16 cellular contexts compared by ENCODE assay signal in the genomic region with DNA sequence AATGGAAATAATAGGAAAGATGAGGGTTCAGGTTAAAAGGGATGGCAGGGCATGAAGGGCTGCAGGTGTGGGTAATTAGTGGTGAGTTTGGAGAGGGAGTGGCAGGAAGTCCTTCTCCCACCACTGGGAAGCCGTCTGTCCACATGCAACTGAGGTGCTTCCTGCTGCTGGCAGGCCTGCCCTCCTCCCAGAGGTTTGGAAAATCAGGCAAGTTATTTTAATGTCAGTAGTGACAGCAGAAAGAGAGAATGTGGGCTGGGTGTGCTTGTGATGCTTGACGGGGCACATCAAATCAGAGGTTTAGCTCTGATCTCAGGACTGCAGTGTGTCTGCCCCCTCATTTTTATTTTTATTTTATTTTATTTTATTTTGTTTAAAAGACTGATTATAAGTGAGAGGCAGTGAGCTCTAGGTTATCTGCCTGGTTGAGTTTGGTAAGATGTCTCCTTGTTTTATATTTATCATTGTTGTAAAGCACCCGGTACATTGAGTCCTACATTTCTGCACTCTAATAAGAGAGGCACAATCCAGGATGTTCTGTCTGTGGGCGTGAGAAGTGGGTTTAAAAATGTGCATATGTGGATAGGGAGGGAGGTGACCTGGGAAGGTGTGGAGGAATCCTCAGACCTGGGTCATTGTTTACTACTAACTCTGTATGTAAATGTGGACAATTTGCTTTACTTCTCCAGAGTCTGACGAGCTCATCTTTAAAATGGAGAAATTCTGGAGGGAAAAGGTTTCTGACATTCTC.
DNase-seq lines count a peak whose midpoint lies in the region; ATAC-seq and TF ChIP-seq lines count a peak whose summit lies in the region.
"Had no signal": no experiment of that assay in that cellular context is flagged by ENCODE, and none has a peak within 500 bp of the region (broad histone marks: within the 10 kb centered on the region; RNA-seq: fewer than 3 reads in every experiment).

No MANE protein-coding gene starts in this region.

- H3K9me3 Mint-ChIP-seq in activated CD8-positive, alpha-beta T cell treated with anti-CD3 and anti-CD28 coated beads for 36 hours: no peaks in the 10 kb centered on the region
- H3K9me3 Mint-ChIP-seq: CD4-positive, alpha-beta T cell had no signal

- POLR2A ChIA-PET in activated CD8-positive, alpha-beta T cell treated with anti-CD3 and anti-CD28 coated beads for 36 hours (lab: Charles Lee): no interaction called here

- no peak for ATAC-seq in GM19023 (IDR thresholded peaks at IDR 0.05; ENCODE audit: unreplicated experiment)
- ATAC-seq in activated CD8-positive, alpha-beta T cell treated with anti-CD3 and anti-CD28 coated beads for 36 hours: no peak
- ATAC-seq: K562 had no signal

- intact Hi-C loops in head of caudate nucleus (cut with DNase I): no loop called here
- intact Hi-C loops in activated CD8-positive, alpha-beta T cell treated with anti-CD3 and anti-CD28 coated beads for 36 hours (cut with micrococcal nuclease): no loop called here
- intact Hi-C loops in posterior cingulate gyrus (cut with DNase I): no loop called here

- H3K27ac Mint-ChIP-seq in activated CD8-positive, alpha-beta T cell treated with anti-CD3 and anti-CD28 coated beads for 36 hours: no peak overlapping the region
- H3K27ac Mint-ChIP-seq: CD4-positive, alpha-beta T cell had no signal

- H3K4me3 Mint-ChIP-seq in activated CD8-positive, alpha-beta T cell treated with anti-CD3 and anti-CD28 coated beads for 36 hours: no peak overlapping the region
- H3K4me3 Mint-ChIP-seq: CD4-positive, alpha-beta T cell had no signal

- CTCF ChIA-PET in activated CD8-positive, alpha-beta T cell treated with anti-CD3 and anti-CD28 coated beads for 36 hours (lab: Charles Lee): no interaction called here

- DNase-seq in NCI-H2107 treated with DMSO at 0.1 percent for 48 hours (lab: John Stamatoyannopoulos, UW; ENCODE audit: unreplicated experiment) (peak; percentile 7), NCI-H2107 (lab: John Stamatoyannopoulos, UW) (no peak), NCI-H748 (lab: John Stamatoyannopoulos, UW; ENCODE audit: unreplicated experiment) (peak; percentile 82), head of caudate nucleus (peak in 37 of 42 donors; percentile 4 to 83 (median 42)), putamen (ENCODE audit: low spot score) (peak; percentile 64), posterior cingulate gyrus (no peak)
- no peak for DNase-seq in activated CD8-positive, alpha-beta T cell treated with anti-CD3 and anti-CD28 coated beads for 36 hours
- DNase-seq: CD4-positive, alpha-beta T cell; DMS79; NCI-H1092 treated with DMSO at 0.1 percent for 48 hours; NCI-H1930; NCI-H524; Right ventricle myocardium superior; SW 1271 had no signal

- no peaks in the 10 kb centered on the region for H3K4me1 Mint-ChIP-seq in activated CD8-positive, alpha-beta T cell treated with anti-CD3 and anti-CD28 coated beads for 36 hours (ENCODE audit: low read depth)

- no peaks in the 10 kb centered on the region for H3K36me3 Mint-ChIP-seq in activated CD8-positive, alpha-beta T cell treated with anti-CD3 and anti-CD28 coated beads for 36 hours (ENCODE audit: low read depth)

- peaks cover 1% of the 10 kb centered on the region for H3K27me3 Mint-ChIP-seq in activated CD8-positive, alpha-beta T cell treated with anti-CD3 and anti-CD28 coated beads for 36 hours

- TF ChIP-seq CTCF in activated CD8-positive, alpha-beta T cell treated with anti-CD3 and anti-CD28 coated beads for 36 hours (IDR thresholded peaks at IDR 0.05): no peak

Comparison
In these comparisons a context has a peak if more than half of its experiments do, and no peak if none do; other contexts are left out.
1. DNase-seq: peak in NCI-H2107 treated with DMSO at 0.1 percent for 48 hours (single experiment), NCI-H748 (single experiment), head of caudate nucleus (37 of 42) and putamen (single experiment); none in NCI-H2107 (single experiment), activated CD8-positive, alpha-beta T cell treated with anti-CD3 and anti-CD28 coated beads for 36 hours (single experiment) and posterior cingulate gyrus (0 of 10).